10 cellular contexts compared by ENCODE assay signal in genomic region chr14:60195179-60195810, GRCh38. TPM values are rescaled to one million over a fixed set of nuclear protein-coding genes. Genes with fewer than 3 reads are reported as not detected.
DNase-seq lines count a peak whose midpoint lies in the region; ATAC-seq, FAIRE-seq and TF ChIP-seq lines count a peak whose summit lies in the region.
"Had no signal": no experiment of that assay in that cellular context is flagged by ENCODE, and none has a peak within 500 bp of the region (broad histone marks: within the 10 kb centered on the region; RNA-seq: fewer than 3 reads in every experiment).

No MANE protein-coding gene starts in this region.

- H2BK12ac ChIP-seq in trophoblast cell (ENCODE audit: low read length): no peak overlapping the region

- H2AFZ ChIP-seq in trophoblast cell (ENCODE audit: insufficient read depth, low read length, poor library complexity): no peak overlapping the region

- no peaks in the 10 kb centered on the region; the same call in 1 of the 2 replicates for H3K27me3 Mint-ChIP-seq in WTC11 (ENCODE audit: low read depth)

- H3K14ac ChIP-seq in trophoblast cell (ENCODE audit: low read length): no peak overlapping the region

- H2BK5ac ChIP-seq in trophoblast cell (ENCODE audit: low read depth, low read length, poor library complexity): no peak overlapping the region

- H4K12ac ChIP-seq in trophoblast cell (ENCODE audit: low read depth, low read length): no peak overlapping the region

- no peak overlapping the region for H4K91ac ChIP-seq in trophoblast cell (ENCODE audit: low read depth, low read length)

- no peaks in the 10 kb centered on the region for H3K4me1 ChIP-seq in trophoblast cell (ENCODE audit: control insufficient read depth in 1 of 2, insufficient read depth in 2 of 2, low read length in 2 of 2)

- no peak overlapping the region for H3K4ac ChIP-seq in trophoblast cell (ENCODE audit: low read depth, low read length)

- no peak overlapping the region for H3K9ac ChIP-seq in trophoblast cell (ENCODE audit: low read length)

- ATAC-seq in GM18907 (IDR thresholded peaks at IDR 0.05; ENCODE audit: unreplicated experiment) (peak; percentile 80), HG03108 (IDR thresholded peaks at IDR 0.05; ENCODE audit: unreplicated experiment) (peak; percentile 63), WTC11 (peak; percentile 82)

- peaks cover 6% of the 10 kb centered on the region for H3K36me3 Mint-ChIP-seq in WTC11

- no peak overlapping the region for H2AK5ac ChIP-seq in trophoblast cell (ENCODE audit: low read length)

- no peak for TF ChIP-seq POLR2A in H54 (IDR thresholded peaks at IDR 0.05; ENCODE audit: low read depth, low read length)

- no peaks in the 10 kb centered on the region for H3K79me1 ChIP-seq in trophoblast cell (ENCODE audit: low read length)

- H3K27ac Mint-ChIP-seq in WTC11: no peak overlapping the region

- H3K79me2 ChIP-seq in trophoblast cell (ENCODE audit: control insufficient read depth, insufficient read depth, low read length, poor library complexity): no peaks in the 10 kb centered on the region

- peak; percentile 23 for DNase-seq in CD1c-positive myeloid dendritic cell (ENCODE audit: extremely low spot score)
- DNase-seq in WTC11 (ENCODE audit: low spot score): no peak
- no peak for DNase-seq in NOMO-1 treated with DMSO at 0.1 percent for 48 hours (lab: John Stamatoyannopoulos, UW; ENCODE audit: unreplicated experiment)
- DNase-seq in H54 (ENCODE audit: insufficient read length, low spot score): no peak
- DNase-seq in COLO668 (lab: John Stamatoyannopoulos, UW; ENCODE audit: unreplicated experiment): no peak
- no peak for DNase-seq in trophoblast cell
- DNase-seq: NCI-H1694 treated with DMSO at 0.1 percent for 48 hours had no signal

- no peaks in the 10 kb centered on the region for H3K36me3 ChIP-seq in trophoblast cell (ENCODE audit: control insufficient read depth in 1 of 2, insufficient read depth in 2 of 2, low read length in 2 of 2)

- peaks cover 17% of the 10 kb centered on the region for H3K9me3 Mint-ChIP-seq in WTC11

- H3K18ac ChIP-seq in trophoblast cell (ENCODE audit: low read length): no peak overlapping the region

- no peak overlapping the region for H2BK120ac ChIP-seq in trophoblast cell (ENCODE audit: insufficient read depth, low read length, poor library complexity)

- H4K8ac ChIP-seq in trophoblast cell (ENCODE audit: low read depth, low read length): no peak overlapping the region

- CTCF ChIA-PET in WTC11 (lab: Charles Lee): interaction anchor here (0.8 to 2.4 kb wide), 7 partner anchors 46 to 155 kb away, joined by 3 to 13 read pairs (median 3); partner anchors contain the start of gene PPM1A

- H3K27ac ChIP-seq in trophoblast cell (ENCODE audit: low read depth, low read length): no peak overlapping the region

- no CpG with 5 or more reads among the region's 5 CpGs for WGBS in trophoblast cell (ENCODE audit: extremely low coverage, insufficient coverage, insufficient read length)

- no peak overlapping the region for H3K4me2 ChIP-seq in trophoblast cell (ENCODE audit: low read length)

- no peak for FAIRE-seq in H54 (lab: Jason Lieb, UNC)
- FAIRE-seq: G401.6 had no signal

- H3K23ac ChIP-seq in trophoblast cell (ENCODE audit: low read length): no peak overlapping the region

- POLR2A ChIA-PET in WTC11 (lab: Charles Lee): interaction anchor here (1.2 kb wide), 1 partner anchor 54 kb away, joined by 5 read pairs; the partner anchor contains the start of gene PPM1A

- H3K4me1 Mint-ChIP-seq in WTC11: peaks cover 25% of the 10 kb centered on the region

- H3K4me3 ChIP-seq in trophoblast cell (ENCODE audit: low read depth, low read length): no peak overlapping the region

- H3K27me3 ChIP-seq in trophoblast cell (ENCODE audit: insufficient read depth, low read length): no peaks in the 10 kb centered on the region

- no peak overlapping the region for H3K4me3 Mint-ChIP-seq in WTC11

- H3K9me3 ChIP-seq in trophoblast cell (ENCODE audit: insufficient read depth, low read depth, low read length): no peaks in the 10 kb centered on the region

- TF ChIP-seq CTCF in WTC11 (IDR thresholded peaks at IDR 0.05): no peak

TF ChIP-seq in WTC11, 78 proteins besides CTCF, POLR2A, EP300 and RAD21 (continues in another document):
- TF ChIP-seq USF1 (CRISPR knock-in tag; IDR thresholded peaks at IDR 0.05) (no peak), RELA (CRISPR knock-in tag; IDR thresholded peaks at IDR 0.05; ENCODE audit: borderline replicate concordance) (no peak), ARID4B (CRISPR knock-in tag; IDR thresholded peaks at IDR 0.05; ENCODE audit: borderline replicate concordance) (no peak), GRHL2 (CRISPR knock-in tag; IDR thresholded peaks at IDR 0.05; ENCODE audit: insufficient replicate concordance, severe bottlenecking) (no peak), SMAD4 (CRISPR knock-in tag; IDR thresholded peaks at IDR 0.05) (no peak), E2F4 (CRISPR knock-in tag; IDR thresholded peaks at IDR 0.05; ENCODE audit: borderline replicate concordance, low read depth) (no peak), MAX (CRISPR knock-in tag; IDR thresholded peaks at IDR 0.05) (no peak), ELF4 (CRISPR knock-in tag; IDR thresholded peaks at IDR 0.05; ENCODE audit: low read depth) (no peak), GABPB1 (CRISPR knock-in tag; IDR thresholded peaks at IDR 0.05) (no peak), ATF1 (CRISPR knock-in tag; IDR thresholded peaks at IDR 0.05) (no peak)

RNA-seq across cellular contexts. Expression of gene DHRS7, which starts 30.1 kb away (rescaled TPM):
- total RNA-seq in WTC11 (2021): 39.9 to 45.2 TPM (median 45.1 TPM) in 3 replicates
- polyA plus RNA-seq in trophoblast cell (2013): 37.3 and 38.0 TPM in 2 replicates

RNA-seq across cellular contexts. Expression of gene PPM1A, which starts 53.7 kb away (rescaled TPM):
- total RNA-seq in WTC11 (2021): 38.2 to 52.5 TPM (median 41.2 TPM) in 3 replicates
- 26.0 and 27.2 TPM in 2 replicates for polyA plus RNA-seq in trophoblast cell (2013)
